In the genomic region with DNA sequence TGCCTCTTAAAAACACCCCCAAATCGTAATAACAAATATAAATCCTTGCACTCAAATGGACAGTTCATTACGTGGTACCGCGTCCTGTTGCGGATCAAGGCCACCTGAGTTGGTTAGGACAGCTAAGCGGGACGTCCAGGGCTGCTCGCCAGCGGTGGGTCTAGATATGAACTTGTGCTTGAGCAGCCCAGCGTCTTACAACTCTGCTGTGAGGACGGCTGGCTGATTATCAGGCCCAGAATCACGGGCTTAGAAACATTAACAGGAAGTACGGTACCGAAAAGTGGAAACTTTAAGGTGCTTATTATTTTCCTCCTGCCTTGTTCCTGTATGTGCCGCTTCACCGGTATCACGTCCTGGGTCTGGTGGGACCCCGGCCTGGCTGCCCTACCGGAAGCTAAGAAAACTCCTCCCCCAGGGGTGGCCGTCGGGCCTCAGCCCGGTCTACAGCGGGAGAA, we compare ENCODE assay signal across 8 cellular contexts. TPM values are rescaled to one million over a fixed set of nuclear protein-coding genes. Genes with fewer than 3 reads are reported as not detected.
DNase-seq lines count a peak whose midpoint lies in the region; ATAC-seq and TF ChIP-seq lines count a peak whose summit lies in the region.

No MANE protein-coding gene starts in this region.

- peaks cover 5% of the 10 kb centered on the region; the same call in 1 of the 2 replicates for H3K36me3 ChIP-seq in ACC112 (ENCODE audit: insufficient read depth, low read length)
- H3K36me3 ChIP-seq in SU-DHL-6 (ENCODE audit: low read length): peaks cover 18% of the 10 kb centered on the region; the same call in 1 of the 2 replicates
- peaks cover 5 to 6% of the 10 kb centered on the region in 2 experiments for H3K36me3 ChIP-seq in trophoblast cell (ENCODE audit: control insufficient read depth in 1 of 2, insufficient read depth in 2 of 2, low read length in 2 of 2)

- H3K14ac ChIP-seq in trophoblast cell (ENCODE audit: low read length): peak overlapping the region; percentile 94

- peaks cover 20% of the 10 kb centered on the region for H3K79me1 ChIP-seq in trophoblast cell (ENCODE audit: low read length)

- TF ChIP-seq CTCF in GM13976 (IDR thresholded peaks at IDR 0.05; ENCODE audit: borderline replicate concordance, control extremely low read depth, extremely low read depth, insufficient read depth, missing control alignments) (no peak), SU-DHL-6 (IDR thresholded peaks at IDR 0.05; ENCODE audit: insufficient read depth, low read length, poor library complexity, severe bottlenecking) (no peak), fibroblast of mammary gland (conservative IDR thresholded peaks at IDR 0.05; ENCODE audit: control insufficient read depth, insufficient read depth, low read depth, low read length) (no peak)

- H3K79me2 ChIP-seq in ACC112 (ENCODE audit: control insufficient read depth, insufficient read depth, low read length, unreplicated experiment): peaks cover 49% of the 10 kb centered on the region
- peaks cover 40% of the 10 kb centered on the region for H3K79me2 ChIP-seq in SU-DHL-6 (ENCODE audit: insufficient read depth, low read length)
- H3K79me2 ChIP-seq in trophoblast cell (ENCODE audit: control insufficient read depth, insufficient read depth, low read length, poor library complexity): peaks cover 44% of the 10 kb centered on the region

- H3K4me2 ChIP-seq in SU-DHL-6 (ENCODE audit: low read depth, low read length, poor library complexity, severe bottlenecking) (peak overlapping the region; percentile 94), trophoblast cell (ENCODE audit: low read length) (peak overlapping the region; percentile 61)

- H3K27ac ChIP-seq in ACC112 (ENCODE audit: low read depth, low read length): peak overlapping the region; percentile 97
- H3K27ac ChIP-seq in SU-DHL-6 (ENCODE audit: low read depth, low read length): peak overlapping the region; percentile 98
- peak overlapping the region; percentile 99 for H3K27ac ChIP-seq in trophoblast cell (ENCODE audit: low read depth, low read length)

- H3K4me3 ChIP-seq in ACC112 (ENCODE audit: low read depth, low read length): peak overlapping the region; percentile 94
- peak overlapping the region; percentile 83 for H3K4me3 ChIP-seq in SU-DHL-6 (ENCODE audit: insufficient read depth, low read length, poor library complexity, severe bottlenecking)
- H3K4me3 ChIP-seq in fibroblast of mammary gland (ENCODE audit: control insufficient read depth, low read depth, low read length): peak overlapping the region; percentile 95
- peak overlapping the region; percentile 91 for H3K4me3 ChIP-seq in trophoblast cell (ENCODE audit: low read depth, low read length)

- H3K9ac ChIP-seq in SU-DHL-6 (ENCODE audit: low read length) (peak overlapping the region; percentile 92), trophoblast cell (ENCODE audit: low read length) (peak overlapping the region; percentile 89)

- H2BK120ac ChIP-seq in trophoblast cell (ENCODE audit: insufficient read depth, low read length, poor library complexity): peak overlapping the region; percentile 81

- H2BK5ac ChIP-seq in trophoblast cell (ENCODE audit: low read depth, low read length, poor library complexity): peak overlapping the region; percentile 90

- H2AK5ac ChIP-seq in trophoblast cell (ENCODE audit: low read length): peak overlapping the region; percentile 70

- no peaks in the 10 kb centered on the region for H3K27me3 ChIP-seq in ACC112 (ENCODE audit: insufficient read depth, low read length)
- H3K27me3 ChIP-seq in SU-DHL-6 (ENCODE audit: low read length): no peaks in the 10 kb centered on the region
- H3K27me3 ChIP-seq in trophoblast cell (ENCODE audit: insufficient read depth, low read length): no peaks in the 10 kb centered on the region

- H4K8ac ChIP-seq in trophoblast cell (ENCODE audit: low read depth, low read length): peak overlapping the region; percentile 98

- H3K9me3 ChIP-seq in SU-DHL-6 (ENCODE audit: insufficient read depth, low read length): no peaks in the 10 kb centered on the region
- no peaks in the 10 kb centered on the region for H3K9me3 ChIP-seq in trophoblast cell (ENCODE audit: insufficient read depth, low read depth, low read length)

- peak overlapping the region; percentile 97 for H4K12ac ChIP-seq in trophoblast cell (ENCODE audit: low read depth, low read length)

- no CpG with 5 or more reads among the region's 23 CpGs for WGBS in trophoblast cell (ENCODE audit: extremely low coverage, insufficient coverage, insufficient read length)

- peak overlapping the region; percentile 89 for H3K4ac ChIP-seq in trophoblast cell (ENCODE audit: low read depth, low read length)

- in situ Hi-C loops in GM13976 (cut with MboI; ENCODE audit: low sequenced_read_pairs, unreplicated experiment): no loop called here

- H4K91ac ChIP-seq in trophoblast cell (ENCODE audit: low read depth, low read length): peak overlapping the region; percentile 97

- H3K4me1 ChIP-seq in ACC112 (ENCODE audit: control insufficient read depth, insufficient read depth, low read length, unreplicated experiment): peaks cover 24% of the 10 kb centered on the region
- peaks cover 10 to 14% of the 10 kb centered on the region in 2 experiments for H3K4me1 ChIP-seq in trophoblast cell (ENCODE audit: control insufficient read depth in 1 of 2, insufficient read depth in 2 of 2, low read length in 2 of 2)

- H3F3A ChIP-seq in SU-DHL-6 (ENCODE audit: insufficient read depth): no peaks in the 10 kb centered on the region

- H2AFZ ChIP-seq in ACC112 (ENCODE audit: low read length, unreplicated experiment) (peak overlapping the region; percentile 45), SU-DHL-6 (ENCODE audit: low read depth, low read length, severe bottlenecking) (peak overlapping the region; percentile 52), trophoblast cell (ENCODE audit: insufficient read depth, low read length, poor library complexity) (peak overlapping the region; percentile 78)

- ATAC-seq in HG03457 (IDR thresholded peaks at IDR 0.05; ENCODE audit: unreplicated experiment): peak; percentile 36

- DNase-seq in GM13976 (ENCODE audit: low spot score): peak; percentile 87
- peak; percentile 33 for DNase-seq in fibroblast of mammary gland (ENCODE audit: low read depth)
- peak in 1 of 2 donors; percentile 43 for DNase-seq in trophoblast cell
- DNase-seq in hepatic stellate cell (ENCODE audit: low spot score): no peak
- no peak for DNase-seq in AG08395 (ENCODE audit: low spot score)

- H3K18ac ChIP-seq in trophoblast cell (ENCODE audit: low read length): peak overlapping the region; percentile 80

- H3K9me2 ChIP-seq in SU-DHL-6 (replicated peaks; ENCODE audit: insufficient read depth, low read length): no peaks in the 10 kb centered on the region

- H2BK12ac ChIP-seq in trophoblast cell (ENCODE audit: low read length): no peak overlapping the region

- H3K23ac ChIP-seq in trophoblast cell (ENCODE audit: low read length): no peak overlapping the region

- H4K20me1 ChIP-seq in SU-DHL-6 (ENCODE audit: low read depth, low read length): peaks cover 29% of the 10 kb centered on the region

RNA-seq across cellular contexts. Expression of gene SRRM2, which starts 0.8 kb away (rescaled TPM):
- 472 and 481 TPM in 2 replicates for polyA plus RNA-seq in trophoblast cell (2013)

RNA-seq across cellular contexts. Expression of gene ELOB, which starts 25.5 kb away (rescaled TPM):
- 100 TPM in 2 replicates for polyA plus RNA-seq in trophoblast cell (2013)

RNA-seq across cellular contexts. Expression of gene PRSS27, which starts 31.6 kb away (rescaled TPM):
- polyA plus RNA-seq in trophoblast cell (2013): 0.90 and 1.0 TPM in 2 replicates

RNA-seq across cellular contexts. Expression of gene PRSS33, which starts 35.8 kb away (rescaled TPM):
- polyA plus RNA-seq in trophoblast cell (2013): not detected in 2 replicates

RNA-seq across cellular contexts. Expression of gene PRSS41, which starts 46.7 kb away (rescaled TPM):
- not detected in 2 replicates for polyA plus RNA-seq in trophoblast cell (2013)

Comparison
In these comparisons a context has a peak if more than half of its experiments do, and no peak if none do; other contexts are left out.
1. DNase-seq: peak in GM13976 (single experiment) and fibroblast of mammary gland (single experiment); none in hepatic stellate cell (single experiment) and AG08395 (single experiment).
2. Peak in every context shown above with its lines, with median percentiles within 50 percentile points of each other: H2AFZ ChIP-seq, H3K27ac ChIP-seq and H3K4me3 ChIP-seq.